Comparison of ENCODE assay signal across 8 cellular contexts in the genomic region with DNA sequence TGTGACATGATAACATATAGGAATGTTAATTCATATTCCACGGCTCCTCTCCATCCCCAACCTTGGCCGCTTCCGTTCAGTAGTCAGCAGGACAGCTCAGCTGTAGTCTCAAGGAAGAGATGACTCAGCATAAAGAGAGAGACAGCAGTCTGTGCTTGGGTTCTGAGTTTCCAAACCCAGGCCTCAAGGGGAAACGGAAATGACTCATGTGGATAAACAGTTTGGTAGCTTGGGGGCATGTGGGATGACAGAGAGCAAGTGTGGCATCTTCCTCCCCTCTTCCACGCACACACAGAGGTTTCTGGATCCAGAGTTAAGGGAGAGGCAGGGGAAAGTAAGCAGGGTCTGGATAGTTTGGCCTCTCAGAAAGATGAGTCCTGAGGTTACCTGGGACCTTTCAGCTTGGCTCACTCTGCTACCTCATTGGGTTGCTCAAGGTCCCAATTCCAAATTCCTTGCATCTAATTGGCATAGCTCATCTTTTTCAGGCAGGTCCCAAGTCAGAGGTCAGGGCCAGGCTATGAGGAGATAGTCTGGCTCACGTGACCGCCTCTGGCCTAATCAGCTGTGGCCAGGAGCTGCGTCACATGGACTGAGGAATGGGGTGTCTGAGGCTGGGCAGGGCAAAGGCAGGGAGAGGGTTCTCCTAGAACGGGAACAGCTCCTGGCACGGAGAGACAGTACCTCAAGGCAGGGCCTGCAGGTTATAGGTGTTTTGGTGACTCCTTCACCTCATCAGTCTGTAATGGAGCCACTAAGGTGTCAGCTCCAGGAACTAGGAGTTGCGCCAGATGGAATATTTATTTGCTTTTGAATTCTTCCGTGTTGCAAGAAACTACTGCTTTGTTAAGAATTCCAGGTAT. TPM values are rescaled to one million over a fixed set of nuclear protein-coding genes. Genes with fewer than 3 reads are reported as not detected.
A peak's percentile ranks its signal among the peaks of the same experiment; 100 is the strongest.
DNase-seq lines count a peak whose midpoint lies in the region; ATAC-seq and TF ChIP-seq lines count a peak whose summit lies in the region.

No MANE protein-coding gene starts in this region.

- in situ Hi-C loops in astrocyte of the spinal cord (cut with HindIII; ENCODE audit: low sequenced_read_pairs) = no loop called here

- DNase-seq in NCI-H748 (lab: John Stamatoyannopoulos, UW; ENCODE audit: unreplicated experiment) (peak; percentile 36), NCI-H748 treated with DMSO at 0.1 percent for 48 hours (lab: John Stamatoyannopoulos, UW) (no peak), SIG-M5 treated with dmso at 0.1 percent for 504 hours (lab: John Stamatoyannopoulos, UW; ENCODE audit: unreplicated experiment) (peak; percentile 92), astrocyte of the spinal cord (ENCODE audit: low read depth, low spot score) (peak; percentile 91), left lobe of liver (ENCODE audit: low spot score) (no peak)
- peak; percentile 26 to 62 for DNase-seq in stimulated activated naive CD8-positive, alpha-beta T cell treated with anti-CD3 and anti-CD28 coated beads, Interleukin-15, amount 100 ng/mL, for 72 hours

- peak overlapping the region; percentile 5 to 12 for H3K4me3 Mint-ChIP-seq in stimulated activated naive CD8-positive, alpha-beta T cell treated with anti-CD3 and anti-CD28 coated beads, Interleukin-15, amount 100 ng/mL, for 72 hours

- H3K4me1 Mint-ChIP-seq in stimulated activated naive CD8-positive, alpha-beta T cell treated with anti-CD3 and anti-CD28 coated beads, Interleukin-15, amount 100 ng/mL, for 72 hours = peaks cover 21% of the 10 kb centered on the region

- ATAC-seq in HG03097 (IDR thresholded peaks at IDR 0.05; ENCODE audit: low FRiP score, unreplicated experiment) = peak; percentile 61
- peak; percentile 73 for ATAC-seq in left lobe of liver
- ATAC-seq in stimulated activated naive CD8-positive, alpha-beta T cell treated with anti-CD3 and anti-CD28 coated beads, Interleukin-15, amount 100 ng/mL, for 72 hours = peak; percentile 94
- ATAC-seq in HG03520 (IDR thresholded peaks at IDR 0.05; ENCODE audit: unreplicated experiment) = no peak

- H3K27ac Mint-ChIP-seq in stimulated activated naive CD8-positive, alpha-beta T cell treated with anti-CD3 and anti-CD28 coated beads, Interleukin-15, amount 100 ng/mL, for 72 hours = peak overlapping the region in 1 of 2 donors; percentile 46

- H3K9me3 Mint-ChIP-seq in stimulated activated naive CD8-positive, alpha-beta T cell treated with anti-CD3 and anti-CD28 coated beads, Interleukin-15, amount 100 ng/mL, for 72 hours = peaks cover 7 to 9% of the 10 kb centered on the region in 2 donors

- H3K4me3 ChIP-seq in astrocyte of the spinal cord (ENCODE audit: low read depth, low read length) = no peak overlapping the region

- H3K27me3 Mint-ChIP-seq in stimulated activated naive CD8-positive, alpha-beta T cell treated with anti-CD3 and anti-CD28 coated beads, Interleukin-15, amount 100 ng/mL, for 72 hours = peaks cover 19% of the 10 kb centered on the region

- TF ChIP-seq CTCF in astrocyte of the spinal cord (IDR thresholded peaks at IDR 0.05; ENCODE audit: low read depth, low read length) = no peak

RNA-seq across cellular contexts. Expression of a gene that starts 36.5 kb away (rescaled TPM):
- not detected for total RNA-seq in left lobe of liver

RNA-seq across cellular contexts. Expression of a gene that starts 51.4 kb away (rescaled TPM):
- 20.2 TPM for total RNA-seq in left lobe of liver

Comparison
In these comparisons a context has a peak if more than half of its experiments do, and no peak if none do; other contexts are left out.
1. DNase-seq: peak in NCI-H748 (single experiment), SIG-M5 treated with dmso at 0.1 percent for 504 hours (single experiment), astrocyte of the spinal cord (single experiment) and stimulated activated naive CD8-positive, alpha-beta T cell treated with anti-CD3 and anti-CD28 coated beads, Interleukin-15, amount 100 ng/mL, for 72 hours (2 of 2); none in NCI-H748 treated with DMSO at 0.1 percent for 48 hours (single experiment) and left lobe of liver (single experiment).